ENCODE assay signal across 1 cellular context in the genomic region with DNA sequence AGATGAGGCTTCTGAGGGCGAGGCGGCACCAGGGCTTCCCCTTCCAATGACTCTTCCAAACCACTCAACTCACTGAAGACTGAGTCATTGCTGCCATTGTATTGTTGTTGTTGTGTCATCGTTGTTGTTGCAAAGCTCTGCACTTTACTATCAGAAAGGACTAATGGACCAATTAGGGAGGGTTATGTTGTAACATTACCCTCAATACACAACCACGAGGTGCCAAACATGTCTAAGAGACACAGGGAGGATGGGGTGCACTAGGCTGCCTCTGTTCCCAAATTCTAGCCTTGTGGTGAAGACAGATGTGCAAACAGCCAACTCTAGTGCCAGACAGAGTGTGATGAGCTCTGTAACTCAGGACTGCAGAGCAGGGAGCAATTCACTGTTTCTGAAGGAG.
TF ChIP-seq lines count a peak whose summit lies in the region.

No MANE protein-coding gene starts in this region.

TF ChIP-seq in A549, 52 proteins besides CTCF, POLR2A, EP300 and RAD21 (continued from another document):
- TF ChIP-seq EHF (CRISPR knock-in tag; IDR thresholded peaks at IDR 0.05) (no peak), FOXS1 (CRISPR knock-in tag; IDR thresholded peaks at IDR 0.05) (no peak), CHD4 (IDR thresholded peaks at IDR 0.05; ENCODE audit: borderline replicate concordance) (no peak), CBX8 (IDR thresholded peaks at IDR 0.05) (no peak), POLR2AphosphoS2 (conservative IDR thresholded peaks at IDR 0.05; ENCODE audit: low read length) (no peak), ZNF302 (CRISPR knock-in tag; IDR thresholded peaks at IDR 0.05) (no peak), EHMT2 (IDR thresholded peaks at IDR 0.05; ENCODE audit: low read depth) (no peak), MYC (IDR thresholded peaks at IDR 0.05; ENCODE audit: borderline replicate concordance, low read length) (no peak), PHF8 (IDR thresholded peaks at IDR 0.05; ENCODE audit: borderline replicate concordance, low read depth) (no peak), HOXA7 (CRISPR knock-in tag; IDR thresholded peaks at IDR 0.05) (no peak)
